2 cellular contexts compared by ENCODE assay signal in the genomic region with DNA sequence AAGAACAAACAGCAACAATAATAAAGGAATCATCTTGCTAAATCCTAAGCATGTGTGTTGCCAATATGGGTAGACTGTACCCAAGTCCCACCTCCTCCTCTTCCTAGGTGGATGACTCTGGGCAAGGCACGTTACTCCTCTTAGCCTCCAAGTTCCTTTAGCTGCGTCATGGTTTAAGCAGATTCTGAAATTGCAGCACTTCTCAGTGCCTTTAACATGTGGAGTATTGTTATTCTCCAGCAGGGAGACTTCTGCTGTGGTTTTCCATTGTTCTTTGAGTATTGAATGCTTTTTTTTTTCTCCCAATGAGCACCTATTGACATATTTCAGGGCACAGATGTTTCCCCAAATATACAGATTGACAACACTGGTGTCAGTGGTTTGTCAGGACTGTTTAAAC.
TF ChIP-seq lines count a peak whose summit lies in the region.

No MANE protein-coding gene starts in this region.

TF ChIP-seq in IMR-90, 13 proteins besides CTCF, POLR2A, EP300 and RAD21:
- TF ChIP-seq NFE2L2 (IDR thresholded peaks at IDR 0.05; ENCODE audit: low read depth, low read length) = no peak
- no peak for TF ChIP-seq RCOR1 (IDR thresholded peaks at IDR 0.05; ENCODE audit: insufficient replicate concordance, low read length)
- no peak for TF ChIP-seq MAZ (IDR thresholded peaks at IDR 0.05; ENCODE audit: borderline replicate concordance, low read depth, low read length)
- TF ChIP-seq CHD1 (IDR thresholded peaks at IDR 0.05; ENCODE audit: low read depth, low read length) = no peak
- TF ChIP-seq CEBPB (IDR thresholded peaks at IDR 0.05; ENCODE audit: low read depth, low read length) = no peak
- TF ChIP-seq, protein P1, sequence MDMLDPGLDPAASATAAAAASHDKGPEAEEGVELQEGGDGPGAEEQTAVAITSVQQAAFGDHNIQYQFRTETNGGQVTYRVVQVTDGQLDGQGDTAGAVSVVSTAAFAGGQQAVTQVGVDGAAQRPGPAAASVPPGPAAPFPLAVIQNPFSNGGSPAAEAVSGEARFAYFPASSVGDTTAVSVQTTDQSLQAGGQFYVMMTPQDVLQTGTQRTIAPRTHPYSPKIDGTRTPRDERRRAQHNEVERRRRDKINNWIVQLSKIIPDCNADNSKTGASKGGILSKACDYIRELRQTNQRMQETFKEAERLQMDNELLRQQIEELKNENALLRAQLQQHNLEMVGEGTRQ (IDR thresholded peaks at IDR 0.05; ENCODE audit: low read depth, low read length) = no peak
- no peak for TF ChIP-seq RFX5 (IDR thresholded peaks at IDR 0.05; ENCODE audit: low read depth, low read length)
- TF ChIP-seq SMC3 (IDR thresholded peaks at IDR 0.05; ENCODE audit: low read depth, low read length) = no peak
- no peak for TF ChIP-seq BHLHE40 (IDR thresholded peaks at IDR 0.05; ENCODE audit: low read depth, low read length)
- no peak for TF ChIP-seq FOS (IDR thresholded peaks at IDR 0.05; ENCODE audit: low read depth, low read length)

TF ChIP-seq in K562, 482 proteins besides CTCF, POLR2A, EP300 and RAD21:
- TF ChIP-seq LCOR (CRISPR knock-in tag; IDR thresholded peaks at IDR 0.05) (no peak), ZNF239 (CRISPR knock-in tag; IDR thresholded peaks at IDR 0.05) (peak; percentile 92), SREBF1 (IDR thresholded peaks at IDR 0.05; ENCODE audit: borderline replicate concordance, low read depth, low read length) (no peak), YY1 (IDR thresholded peaks at IDR 0.05; ENCODE audit: borderline replicate concordance in 1 of 3, control insufficient read depth in 1 of 3, extremely low read depth in 1 of 3, insufficient read depth in 3 of 3, insufficient read length in 1 of 3, insufficient replicate concordance in 2 of 3, low read depth in 1 of 3, low read length in 2 of 3) (no peak), RBBP5 (IDR thresholded peaks at IDR 0.05; ENCODE audit: borderline replicate concordance, insufficient read depth, low read length, poor library complexity, severe bottlenecking) (no peak), TAF15 (IDR thresholded peaks at IDR 0.05; ENCODE audit: low read depth, low read length) (no peak), RBM25 (IDR thresholded peaks at IDR 0.05; ENCODE audit: low read depth, low read length, severe bottlenecking) (peak; percentile 32), ZNF224 (CRISPR knock-in tag; IDR thresholded peaks at IDR 0.05) (no peak), ZNF263 (CRISPR knock-in tag; IDR thresholded peaks at IDR 0.05; ENCODE audit: borderline replicate concordance) (no peak)
- TF ChIP-seq, protein P2, sequence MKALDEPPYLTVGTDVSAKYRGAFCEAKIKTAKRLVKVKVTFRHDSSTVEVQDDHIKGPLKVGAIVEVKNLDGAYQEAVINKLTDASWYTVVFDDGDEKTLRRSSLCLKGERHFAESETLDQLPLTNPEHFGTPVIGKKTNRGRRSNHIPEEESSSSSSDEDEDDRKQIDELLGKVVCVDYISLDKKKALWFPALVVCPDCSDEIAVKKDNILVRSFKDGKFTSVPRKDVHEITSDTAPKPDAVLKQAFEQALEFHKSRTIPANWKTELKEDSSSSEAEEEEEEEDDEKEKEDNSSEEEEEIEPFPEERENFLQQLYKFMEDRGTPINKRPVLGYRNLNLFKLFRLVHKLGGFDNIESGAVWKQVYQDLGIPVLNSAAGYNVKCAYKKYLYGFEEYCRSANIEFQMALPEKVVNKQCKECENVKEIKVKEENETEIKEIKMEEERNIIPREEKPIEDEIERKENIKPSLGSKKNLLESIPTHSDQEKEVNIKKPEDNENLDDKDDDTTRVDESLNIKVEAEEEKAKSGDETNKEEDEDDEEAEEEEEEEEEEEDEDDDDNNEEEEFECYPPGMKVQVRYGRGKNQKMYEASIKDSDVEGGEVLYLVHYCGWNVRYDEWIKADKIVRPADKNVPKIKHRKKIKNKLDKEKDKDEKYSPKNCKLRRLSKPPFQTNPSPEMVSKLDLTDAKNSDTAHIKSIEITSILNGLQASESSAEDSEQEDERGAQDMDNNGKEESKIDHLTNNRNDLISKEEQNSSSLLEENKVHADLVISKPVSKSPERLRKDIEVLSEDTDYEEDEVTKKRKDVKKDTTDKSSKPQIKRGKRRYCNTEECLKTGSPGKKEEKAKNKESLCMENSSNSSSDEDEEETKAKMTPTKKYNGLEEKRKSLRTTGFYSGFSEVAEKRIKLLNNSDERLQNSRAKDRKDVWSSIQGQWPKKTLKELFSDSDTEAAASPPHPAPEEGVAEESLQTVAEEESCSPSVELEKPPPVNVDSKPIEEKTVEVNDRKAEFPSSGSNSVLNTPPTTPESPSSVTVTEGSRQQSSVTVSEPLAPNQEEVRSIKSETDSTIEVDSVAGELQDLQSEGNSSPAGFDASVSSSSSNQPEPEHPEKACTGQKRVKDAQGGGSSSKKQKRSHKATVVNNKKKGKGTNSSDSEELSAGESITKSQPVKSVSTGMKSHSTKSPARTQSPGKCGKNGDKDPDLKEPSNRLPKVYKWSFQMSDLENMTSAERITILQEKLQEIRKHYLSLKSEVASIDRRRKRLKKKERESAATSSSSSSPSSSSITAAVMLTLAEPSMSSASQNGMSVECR (CRISPR knock-in tag; IDR thresholded peaks at IDR 0.05) = no peak
- TF ChIP-seq, protein P3, sequence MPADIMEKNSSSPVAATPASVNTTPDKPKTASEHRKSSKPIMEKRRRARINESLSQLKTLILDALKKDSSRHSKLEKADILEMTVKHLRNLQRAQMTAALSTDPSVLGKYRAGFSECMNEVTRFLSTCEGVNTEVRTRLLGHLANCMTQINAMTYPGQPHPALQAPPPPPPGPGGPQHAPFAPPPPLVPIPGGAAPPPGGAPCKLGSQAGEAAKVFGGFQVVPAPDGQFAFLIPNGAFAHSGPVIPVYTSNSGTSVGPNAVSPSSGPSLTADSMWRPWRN (IDR thresholded peaks at IDR 0.05; ENCODE audit: low read depth) = no peak
- TF ChIP-seq, protein P4, sequence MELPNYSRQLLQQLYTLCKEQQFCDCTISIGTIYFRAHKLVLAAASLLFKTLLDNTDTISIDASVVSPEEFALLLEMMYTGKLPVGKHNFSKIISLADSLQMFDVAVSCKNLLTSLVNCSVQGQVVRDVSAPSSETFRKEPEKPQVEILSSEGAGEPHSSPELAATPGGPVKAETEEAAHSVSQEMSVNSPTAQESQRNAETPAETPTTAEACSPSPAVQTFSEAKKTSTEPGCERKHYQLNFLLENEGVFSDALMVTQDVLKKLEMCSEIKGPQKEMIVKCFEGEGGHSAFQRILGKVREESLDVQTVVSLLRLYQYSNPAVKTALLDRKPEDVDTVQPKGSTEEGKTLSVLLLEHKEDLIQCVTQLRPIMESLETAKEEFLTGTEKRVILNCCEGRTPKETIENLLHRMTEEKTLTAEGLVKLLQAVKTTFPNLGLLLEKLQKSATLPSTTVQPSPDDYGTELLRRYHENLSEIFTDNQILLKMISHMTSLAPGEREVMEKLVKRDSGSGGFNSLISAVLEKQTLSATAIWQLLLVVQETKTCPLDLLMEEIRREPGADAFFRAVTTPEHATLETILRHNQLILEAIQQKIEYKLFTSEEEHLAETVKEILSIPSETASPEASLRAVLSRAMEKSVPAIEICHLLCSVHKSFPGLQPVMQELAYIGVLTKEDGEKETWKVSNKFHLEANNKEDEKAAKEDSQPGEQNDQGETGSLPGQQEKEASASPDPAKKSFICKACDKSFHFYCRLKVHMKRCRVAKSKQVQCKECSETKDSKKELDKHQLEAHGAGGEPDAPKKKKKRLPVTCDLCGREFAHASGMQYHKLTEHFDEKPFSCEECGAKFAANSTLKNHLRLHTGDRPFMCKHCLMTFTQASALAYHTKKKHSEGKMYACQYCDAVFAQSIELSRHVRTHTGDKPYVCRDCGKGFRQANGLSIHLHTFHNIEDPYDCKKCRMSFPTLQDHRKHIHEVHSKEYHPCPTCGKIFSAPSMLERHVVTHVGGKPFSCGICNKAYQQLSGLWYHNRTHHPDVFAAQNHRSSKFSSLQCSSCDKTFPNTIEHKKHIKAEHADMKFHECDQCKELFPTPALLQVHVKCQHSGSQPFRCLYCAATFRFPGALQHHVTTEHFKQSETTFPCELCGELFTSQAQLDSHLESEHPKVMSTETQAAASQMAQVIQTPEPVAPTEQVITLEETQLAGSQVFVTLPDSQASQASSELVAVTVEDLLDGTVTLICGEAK (IDR thresholded peaks at IDR 0.05) = no peak
- TF ChIP-seq, protein P4 (CRISPR knock-in tag; IDR thresholded peaks at IDR 0.05) = no peak
- TF ChIP-seq, protein P5, sequence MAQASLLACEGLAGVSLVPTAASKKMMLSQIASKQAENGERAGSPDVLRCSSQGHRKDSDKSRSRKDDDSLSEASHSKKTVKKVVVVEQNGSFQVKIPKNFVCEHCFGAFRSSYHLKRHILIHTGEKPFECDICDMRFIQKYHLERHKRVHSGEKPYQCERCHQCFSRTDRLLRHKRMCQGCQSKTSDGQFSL (CRISPR knock-in tag; IDR thresholded peaks at IDR 0.05) = no peak
- TF ChIP-seq, protein P5 (tag; IDR thresholded peaks at IDR 0.05) = no peak
